ENCODE assay signal across 1 cellular context in the genomic region with DNA sequence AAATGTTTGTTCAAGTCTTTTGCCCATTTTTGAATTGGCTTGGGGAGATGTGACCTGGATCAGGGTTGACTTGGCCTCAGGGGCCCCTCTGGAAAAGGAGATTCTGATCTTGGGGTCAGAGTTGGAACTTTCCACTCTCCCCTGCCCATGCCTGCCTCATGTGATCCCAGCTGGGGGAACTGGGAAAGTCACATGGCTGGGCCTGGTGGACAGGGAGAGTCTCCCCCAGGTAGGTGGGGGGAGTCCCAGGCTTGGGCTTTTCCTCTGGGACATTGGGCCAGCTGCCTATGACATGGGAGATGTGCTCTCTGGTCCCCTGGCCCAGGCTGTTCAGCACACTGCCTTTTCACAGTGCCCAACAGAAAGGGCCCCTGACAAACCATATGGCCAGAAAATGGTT.
TF ChIP-seq lines count a peak whose summit lies in the region.

No MANE protein-coding gene starts in this region.

TF ChIP-seq in HepG2, 621 proteins besides CTCF, POLR2A, EP300 and RAD21 (continued from another document and continues in another):
- TF ChIP-seq, protein P1, sequence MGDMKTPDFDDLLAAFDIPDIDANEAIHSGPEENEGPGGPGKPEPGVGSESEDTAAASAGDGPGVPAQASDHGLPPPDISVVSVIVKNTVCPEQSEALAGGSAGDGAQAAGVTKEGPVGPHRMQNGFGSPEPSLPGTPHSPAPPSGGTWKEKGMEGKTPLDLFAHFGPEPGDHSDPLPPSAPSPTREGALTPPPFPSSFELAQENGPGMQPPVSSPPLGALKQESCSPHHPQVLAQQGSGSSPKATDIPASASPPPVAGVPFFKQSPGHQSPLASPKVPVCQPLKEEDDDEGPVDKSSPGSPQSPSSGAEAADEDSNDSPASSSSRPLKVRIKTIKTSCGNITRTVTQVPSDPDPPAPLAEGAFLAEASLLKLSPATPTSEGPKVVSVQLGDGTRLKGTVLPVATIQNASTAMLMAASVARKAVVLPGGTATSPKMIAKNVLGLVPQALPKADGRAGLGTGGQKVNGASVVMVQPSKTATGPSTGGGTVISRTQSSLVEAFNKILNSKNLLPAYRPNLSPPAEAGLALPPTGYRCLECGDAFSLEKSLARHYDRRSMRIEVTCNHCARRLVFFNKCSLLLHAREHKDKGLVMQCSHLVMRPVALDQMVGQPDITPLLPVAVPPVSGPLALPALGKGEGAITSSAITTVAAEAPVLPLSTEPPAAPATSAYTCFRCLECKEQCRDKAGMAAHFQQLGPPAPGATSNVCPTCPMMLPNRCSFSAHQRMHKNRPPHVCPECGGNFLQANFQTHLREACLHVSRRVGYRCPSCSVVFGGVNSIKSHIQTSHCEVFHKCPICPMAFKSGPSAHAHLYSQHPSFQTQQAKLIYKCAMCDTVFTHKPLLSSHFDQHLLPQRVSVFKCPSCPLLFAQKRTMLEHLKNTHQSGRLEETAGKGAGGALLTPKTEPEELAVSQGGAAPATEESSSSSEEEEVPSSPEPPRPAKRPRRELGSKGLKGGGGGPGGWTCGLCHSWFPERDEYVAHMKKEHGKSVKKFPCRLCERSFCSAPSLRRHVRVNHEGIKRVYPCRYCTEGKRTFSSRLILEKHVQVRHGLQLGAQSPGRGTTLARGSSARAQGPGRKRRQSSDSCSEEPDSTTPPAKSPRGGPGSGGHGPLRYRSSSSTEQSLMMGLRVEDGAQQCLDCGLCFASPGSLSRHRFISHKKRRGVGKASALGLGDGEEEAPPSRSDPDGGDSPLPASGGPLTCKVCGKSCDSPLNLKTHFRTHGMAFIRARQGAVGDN (CRISPR knock-in tag; IDR thresholded peaks at IDR 0.05), result peak; percentile 30
- TF ChIP-seq, protein P2, sequence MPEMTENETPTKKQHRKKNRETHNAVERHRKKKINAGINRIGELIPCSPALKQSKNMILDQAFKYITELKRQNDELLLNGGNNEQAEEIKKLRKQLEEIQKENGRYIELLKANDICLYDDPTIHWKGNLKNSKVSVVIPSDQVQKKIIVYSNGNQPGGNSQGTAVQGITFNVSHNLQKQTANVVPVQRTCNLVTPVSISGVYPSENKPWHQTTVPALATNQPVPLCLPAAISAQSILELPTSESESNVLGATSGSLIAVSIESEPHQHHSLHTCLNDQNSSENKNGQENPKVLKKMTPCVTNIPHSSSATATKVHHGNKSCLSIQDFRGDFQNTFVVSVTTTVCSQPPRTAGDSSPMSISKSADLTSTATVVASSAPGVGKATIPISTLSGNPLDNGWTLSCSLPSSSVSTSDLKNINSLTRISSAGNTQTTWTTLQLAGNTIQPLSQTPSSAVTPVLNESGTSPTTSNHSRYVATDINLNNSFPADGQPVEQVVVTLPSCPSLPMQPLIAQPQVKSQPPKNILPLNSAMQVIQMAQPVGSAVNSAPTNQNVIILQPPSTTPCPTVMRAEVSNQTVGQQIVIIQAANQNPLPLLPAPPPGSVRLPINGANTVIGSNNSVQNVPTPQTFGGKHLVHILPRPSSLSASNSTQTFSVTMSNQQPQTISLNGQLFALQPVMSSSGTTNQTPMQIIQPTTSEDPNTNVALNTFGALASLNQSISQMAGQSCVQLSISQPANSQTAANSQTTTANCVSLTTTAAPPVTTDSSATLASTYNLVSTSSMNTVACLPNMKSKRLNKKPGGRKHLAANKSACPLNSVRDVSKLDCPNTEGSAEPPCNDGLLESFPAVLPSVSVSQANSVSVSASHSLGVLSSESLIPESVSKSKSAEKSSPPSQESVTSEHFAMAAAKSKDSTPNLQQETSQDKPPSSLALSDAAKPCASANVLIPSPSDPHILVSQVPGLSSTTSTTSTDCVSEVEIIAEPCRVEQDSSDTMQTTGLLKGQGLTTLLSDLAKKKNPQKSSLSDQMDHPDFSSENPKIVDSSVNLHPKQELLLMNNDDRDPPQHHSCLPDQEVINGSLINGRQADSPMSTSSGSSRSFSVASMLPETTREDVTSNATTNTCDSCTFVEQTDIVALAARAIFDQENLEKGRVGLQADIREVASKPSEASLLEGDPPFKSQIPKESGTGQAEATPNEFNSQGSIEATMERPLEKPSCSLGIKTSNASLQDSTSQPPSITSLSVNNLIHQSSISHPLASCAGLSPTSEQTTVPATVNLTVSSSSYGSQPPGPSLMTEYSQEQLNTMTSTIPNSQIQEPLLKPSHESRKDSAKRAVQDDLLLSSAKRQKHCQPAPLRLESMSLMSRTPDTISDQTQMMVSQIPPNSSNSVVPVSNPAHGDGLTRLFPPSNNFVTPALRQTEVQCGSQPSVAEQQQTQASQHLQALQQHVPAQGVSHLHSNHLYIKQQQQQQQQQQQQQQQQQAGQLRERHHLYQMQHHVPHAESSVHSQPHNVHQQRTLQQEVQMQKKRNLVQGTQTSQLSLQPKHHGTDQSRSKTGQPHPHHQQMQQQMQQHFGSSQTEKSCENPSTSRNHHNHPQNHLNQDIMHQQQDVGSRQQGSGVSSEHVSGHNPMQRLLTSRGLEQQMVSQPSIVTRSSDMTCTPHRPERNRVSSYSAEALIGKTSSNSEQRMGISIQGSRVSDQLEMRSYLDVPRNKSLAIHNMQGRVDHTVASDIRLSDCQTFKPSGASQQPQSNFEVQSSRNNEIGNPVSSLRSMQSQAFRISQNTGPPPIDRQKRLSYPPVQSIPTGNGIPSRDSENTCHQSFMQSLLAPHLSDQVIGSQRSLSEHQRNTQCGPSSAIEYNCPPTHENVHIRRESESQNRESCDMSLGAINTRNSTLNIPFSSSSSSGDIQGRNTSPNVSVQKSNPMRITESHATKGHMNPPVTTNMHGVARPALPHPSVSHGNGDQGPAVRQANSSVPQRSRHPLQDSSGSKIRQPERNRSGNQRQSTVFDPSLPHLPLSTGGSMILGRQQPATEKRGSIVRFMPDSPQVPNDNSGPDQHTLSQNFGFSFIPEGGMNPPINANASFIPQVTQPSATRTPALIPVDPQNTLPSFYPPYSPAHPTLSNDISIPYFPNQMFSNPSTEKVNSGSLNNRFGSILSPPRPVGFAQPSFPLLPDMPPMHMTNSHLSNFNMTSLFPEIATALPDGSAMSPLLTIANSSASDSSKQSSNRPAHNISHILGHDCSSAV (CRISPR knock-in tag; IDR thresholded peaks at IDR 0.05; ENCODE audit: borderline replicate concordance), result no peak
- TF ChIP-seq, protein P3, sequence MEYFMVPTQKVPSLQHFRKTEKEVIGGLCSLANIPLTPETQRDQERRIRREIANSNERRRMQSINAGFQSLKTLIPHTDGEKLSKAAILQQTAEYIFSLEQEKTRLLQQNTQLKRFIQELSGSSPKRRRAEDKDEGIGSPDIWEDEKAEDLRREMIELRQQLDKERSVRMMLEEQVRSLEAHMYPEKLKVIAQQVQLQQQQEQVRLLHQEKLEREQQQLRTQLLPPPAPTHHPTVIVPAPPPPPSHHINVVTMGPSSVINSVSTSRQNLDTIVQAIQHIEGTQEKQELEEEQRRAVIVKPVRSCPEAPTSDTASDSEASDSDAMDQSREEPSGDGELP (IDR thresholded peaks at IDR 0.05; ENCODE audit: borderline replicate concordance, low read depth), result peak; percentile 21; the same call in 1 of the 2 replicates
- TF ChIP-seq, protein P4, sequence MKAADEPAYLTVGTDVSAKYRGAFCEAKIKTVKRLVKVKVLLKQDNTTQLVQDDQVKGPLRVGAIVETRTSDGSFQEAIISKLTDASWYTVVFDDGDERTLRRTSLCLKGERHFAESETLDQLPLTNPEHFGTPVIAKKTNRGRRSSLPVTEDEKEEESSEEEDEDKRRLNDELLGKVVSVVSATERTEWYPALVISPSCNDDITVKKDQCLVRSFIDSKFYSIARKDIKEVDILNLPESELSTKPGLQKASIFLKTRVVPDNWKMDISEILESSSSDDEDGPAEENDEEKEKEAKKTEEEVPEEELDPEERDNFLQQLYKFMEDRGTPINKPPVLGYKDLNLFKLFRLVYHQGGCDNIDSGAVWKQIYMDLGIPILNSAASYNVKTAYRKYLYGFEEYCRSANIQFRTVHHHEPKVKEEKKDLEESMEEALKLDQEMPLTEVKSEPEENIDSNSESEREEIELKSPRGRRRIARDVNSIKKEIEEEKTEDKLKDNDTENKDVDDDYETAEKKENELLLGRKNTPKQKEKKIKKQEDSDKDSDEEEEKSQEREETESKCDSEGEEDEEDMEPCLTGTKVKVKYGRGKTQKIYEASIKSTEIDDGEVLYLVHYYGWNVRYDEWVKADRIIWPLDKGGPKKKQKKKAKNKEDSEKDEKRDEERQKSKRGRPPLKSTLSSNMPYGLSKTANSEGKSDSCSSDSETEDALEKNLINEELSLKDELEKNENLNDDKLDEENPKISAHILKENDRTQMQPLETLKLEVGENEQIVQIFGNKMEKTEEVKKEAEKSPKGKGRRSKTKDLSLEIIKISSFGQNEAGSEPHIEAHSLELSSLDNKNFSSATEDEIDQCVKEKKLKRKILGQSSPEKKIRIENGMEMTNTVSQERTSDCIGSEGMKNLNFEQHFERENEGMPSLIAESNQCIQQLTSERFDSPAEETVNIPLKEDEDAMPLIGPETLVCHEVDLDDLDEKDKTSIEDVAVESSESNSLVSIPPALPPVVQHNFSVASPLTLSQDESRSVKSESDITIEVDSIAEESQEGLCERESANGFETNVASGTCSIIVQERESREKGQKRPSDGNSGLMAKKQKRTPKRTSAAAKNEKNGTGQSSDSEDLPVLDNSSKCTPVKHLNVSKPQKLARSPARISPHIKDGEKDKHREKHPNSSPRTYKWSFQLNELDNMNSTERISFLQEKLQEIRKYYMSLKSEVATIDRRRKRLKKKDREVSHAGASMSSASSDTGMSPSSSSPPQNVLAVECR (CRISPR knock-in tag; IDR thresholded peaks at IDR 0.05; ENCODE audit: borderline replicate concordance), result peak; percentile 18; the same call in 1 of the 2 replicates
- TF ChIP-seq, protein P5, sequence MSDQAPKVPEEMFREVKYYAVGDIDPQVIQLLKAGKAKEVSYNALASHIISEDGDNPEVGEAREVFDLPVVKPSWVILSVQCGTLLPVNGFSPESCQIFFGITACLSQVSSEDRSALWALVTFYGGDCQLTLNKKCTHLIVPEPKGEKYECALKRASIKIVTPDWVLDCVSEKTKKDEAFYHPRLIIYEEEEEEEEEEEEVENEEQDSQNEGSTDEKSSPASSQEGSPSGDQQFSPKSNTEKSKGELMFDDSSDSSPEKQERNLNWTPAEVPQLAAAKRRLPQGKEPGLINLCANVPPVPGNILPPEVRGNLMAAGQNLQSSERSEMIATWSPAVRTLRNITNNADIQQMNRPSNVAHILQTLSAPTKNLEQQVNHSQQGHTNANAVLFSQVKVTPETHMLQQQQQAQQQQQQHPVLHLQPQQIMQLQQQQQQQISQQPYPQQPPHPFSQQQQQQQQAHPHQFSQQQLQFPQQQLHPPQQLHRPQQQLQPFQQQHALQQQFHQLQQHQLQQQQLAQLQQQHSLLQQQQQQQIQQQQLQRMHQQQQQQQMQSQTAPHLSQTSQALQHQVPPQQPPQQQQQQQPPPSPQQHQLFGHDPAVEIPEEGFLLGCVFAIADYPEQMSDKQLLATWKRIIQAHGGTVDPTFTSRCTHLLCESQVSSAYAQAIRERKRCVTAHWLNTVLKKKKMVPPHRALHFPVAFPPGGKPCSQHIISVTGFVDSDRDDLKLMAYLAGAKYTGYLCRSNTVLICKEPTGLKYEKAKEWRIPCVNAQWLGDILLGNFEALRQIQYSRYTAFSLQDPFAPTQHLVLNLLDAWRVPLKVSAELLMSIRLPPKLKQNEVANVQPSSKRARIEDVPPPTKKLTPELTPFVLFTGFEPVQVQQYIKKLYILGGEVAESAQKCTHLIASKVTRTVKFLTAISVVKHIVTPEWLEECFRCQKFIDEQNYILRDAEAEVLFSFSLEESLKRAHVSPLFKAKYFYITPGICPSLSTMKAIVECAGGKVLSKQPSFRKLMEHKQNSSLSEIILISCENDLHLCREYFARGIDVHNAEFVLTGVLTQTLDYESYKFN (CRISPR knock-in tag; conservative IDR thresholded peaks at IDR 0.05), result 0 out of 2 replicates have a peak, but pooled peaks have one; percentile 46
- TF ChIP-seq, protein P6, sequence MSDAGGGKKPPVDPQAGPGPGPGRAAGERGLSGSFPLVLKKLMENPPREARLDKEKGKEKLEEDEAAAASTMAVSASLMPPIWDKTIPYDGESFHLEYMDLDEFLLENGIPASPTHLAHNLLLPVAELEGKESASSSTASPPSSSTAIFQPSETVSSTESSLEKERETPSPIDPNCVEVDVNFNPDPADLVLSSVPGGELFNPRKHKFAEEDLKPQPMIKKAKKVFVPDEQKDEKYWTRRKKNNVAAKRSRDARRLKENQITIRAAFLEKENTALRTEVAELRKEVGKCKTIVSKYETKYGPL (CRISPR knock-in tag; IDR thresholded peaks at IDR 0.05), result no peak
- TF ChIP-seq GATAD2A (CRISPR knock-in tag; IDR thresholded peaks at IDR 0.05), result peak; percentile 14; the same call in 1 of the 2 replicates
- TF ChIP-seq, protein P7, sequence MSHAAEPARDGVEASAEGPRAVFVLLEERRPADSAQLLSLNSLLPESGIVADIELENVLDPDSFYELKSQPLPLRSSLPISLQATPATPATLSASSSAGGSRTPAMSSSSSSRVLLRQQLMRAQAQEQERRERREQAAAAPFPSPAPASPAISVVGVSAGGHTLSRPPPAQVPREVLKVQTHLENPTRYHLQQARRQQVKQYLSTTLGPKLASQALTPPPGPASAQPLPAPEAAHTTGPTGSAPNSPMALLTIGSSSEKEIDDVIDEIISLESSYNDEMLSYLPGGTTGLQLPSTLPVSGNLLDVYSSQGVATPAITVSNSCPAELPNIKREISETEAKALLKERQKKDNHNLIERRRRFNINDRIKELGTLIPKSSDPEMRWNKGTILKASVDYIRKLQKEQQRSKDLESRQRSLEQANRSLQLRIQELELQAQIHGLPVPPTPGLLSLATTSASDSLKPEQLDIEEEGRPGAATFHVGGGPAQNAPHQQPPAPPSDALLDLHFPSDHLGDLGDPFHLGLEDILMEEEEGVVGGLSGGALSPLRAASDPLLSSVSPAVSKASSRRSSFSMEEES (CRISPR knock-in tag; IDR thresholded peaks at IDR 0.05), result peak; percentile 47; the same call in 1 of the 2 replicates
- TF ChIP-seq, protein P8, sequence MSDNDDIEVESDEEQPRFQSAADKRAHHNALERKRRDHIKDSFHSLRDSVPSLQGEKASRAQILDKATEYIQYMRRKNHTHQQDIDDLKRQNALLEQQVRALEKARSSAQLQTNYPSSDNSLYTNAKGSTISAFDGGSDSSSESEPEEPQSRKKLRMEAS (IDR thresholded peaks at IDR 0.05), result peak; percentile 26; the same call in 1 of the 2 replicates
- peak; percentile 82 for TF ChIP-seq ARNTL (CRISPR knock-in tag; IDR thresholded peaks at IDR 0.05)
- no peak for TF ChIP-seq HNF4G (IDR thresholded peaks at IDR 0.05; ENCODE audit: borderline replicate concordance, low read depth, low read length)
- TF ChIP-seq HNF4G (CRISPR knock-in tag; IDR thresholded peaks at IDR 0.05; ENCODE audit: borderline replicate concordance, low read depth), result no peak
- no peak for TF ChIP-seq KLF13 (CRISPR knock-in tag; IDR thresholded peaks at IDR 0.05)
- TF ChIP-seq, protein P9, sequence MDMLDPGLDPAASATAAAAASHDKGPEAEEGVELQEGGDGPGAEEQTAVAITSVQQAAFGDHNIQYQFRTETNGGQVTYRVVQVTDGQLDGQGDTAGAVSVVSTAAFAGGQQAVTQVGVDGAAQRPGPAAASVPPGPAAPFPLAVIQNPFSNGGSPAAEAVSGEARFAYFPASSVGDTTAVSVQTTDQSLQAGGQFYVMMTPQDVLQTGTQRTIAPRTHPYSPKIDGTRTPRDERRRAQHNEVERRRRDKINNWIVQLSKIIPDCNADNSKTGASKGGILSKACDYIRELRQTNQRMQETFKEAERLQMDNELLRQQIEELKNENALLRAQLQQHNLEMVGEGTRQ (IDR thresholded peaks at IDR 0.05; ENCODE audit: low read depth, low read length), result no peak
- TF ChIP-seq, protein P9 (CRISPR knock-in tag; IDR thresholded peaks at IDR 0.05; ENCODE audit: borderline replicate concordance), result peak; percentile 56; the same call in 1 of the 2 replicates
